ENCODE assay signal across 1 cellular context in the genomic region with DNA sequence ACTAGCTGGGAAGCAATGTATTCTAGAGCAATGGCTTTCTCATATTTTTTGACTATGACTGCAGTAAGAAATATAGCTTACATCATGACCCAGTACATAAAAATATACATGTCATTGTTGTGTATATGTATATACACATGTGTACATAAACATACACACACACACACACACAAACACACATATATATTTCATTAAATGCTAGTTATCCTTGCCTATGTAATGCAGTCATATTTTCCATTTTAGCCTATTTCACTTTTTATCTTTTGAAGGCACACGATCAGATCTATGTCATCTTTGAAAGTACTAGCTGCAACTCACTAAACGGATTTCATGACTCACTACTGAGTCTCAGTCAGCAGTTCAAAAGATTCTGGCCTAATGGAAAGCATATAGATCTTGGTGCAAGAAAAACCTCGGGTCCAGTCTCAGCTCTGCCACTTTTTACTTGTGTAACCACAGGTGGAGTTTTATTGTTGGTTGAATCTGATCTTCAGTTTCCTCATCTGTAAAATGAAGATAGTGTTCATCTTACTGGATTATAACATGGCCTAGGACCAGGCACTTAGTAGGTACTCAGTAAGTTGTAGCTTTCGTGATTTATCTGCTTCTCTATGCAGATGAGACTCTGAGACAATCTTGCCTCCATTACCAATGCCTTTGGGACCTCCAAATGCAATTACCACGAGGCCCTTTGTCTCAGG.
TF ChIP-seq lines count a peak whose summit lies in the region.

No MANE protein-coding gene starts in this region.

TF ChIP-seq in K562, 482 proteins besides CTCF, POLR2A, EP300 and RAD21 (continued from another document and continues in another):
- TF ChIP-seq, protein P1, sequence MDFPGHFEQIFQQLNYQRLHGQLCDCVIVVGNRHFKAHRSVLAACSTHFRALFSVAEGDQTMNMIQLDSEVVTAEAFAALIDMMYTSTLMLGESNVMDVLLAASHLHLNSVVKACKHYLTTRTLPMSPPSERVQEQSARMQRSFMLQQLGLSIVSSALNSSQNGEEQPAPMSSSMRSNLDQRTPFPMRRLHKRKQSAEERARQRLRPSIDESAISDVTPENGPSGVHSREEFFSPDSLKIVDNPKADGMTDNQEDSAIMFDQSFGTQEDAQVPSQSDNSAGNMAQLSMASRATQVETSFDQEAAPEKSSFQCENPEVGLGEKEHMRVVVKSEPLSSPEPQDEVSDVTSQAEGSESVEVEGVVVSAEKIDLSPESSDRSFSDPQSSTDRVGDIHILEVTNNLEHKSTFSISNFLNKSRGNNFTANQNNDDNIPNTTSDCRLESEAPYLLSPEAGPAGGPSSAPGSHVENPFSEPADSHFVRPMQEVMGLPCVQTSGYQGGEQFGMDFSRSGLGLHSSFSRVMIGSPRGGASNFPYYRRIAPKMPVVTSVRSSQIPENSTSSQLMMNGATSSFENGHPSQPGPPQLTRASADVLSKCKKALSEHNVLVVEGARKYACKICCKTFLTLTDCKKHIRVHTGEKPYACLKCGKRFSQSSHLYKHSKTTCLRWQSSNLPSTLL (IDR thresholded peaks at IDR 0.05) = no peak
- TF ChIP-seq ZNF217 (CRISPR knock-in tag; IDR thresholded peaks at IDR 0.05) = no peak
- no peak for TF ChIP-seq CHCHD3 (CRISPR knock-in tag; IDR thresholded peaks at IDR 0.05)
- no peak for TF ChIP-seq HDAC8 (tag; IDR thresholded peaks at IDR 0.05)
- TF ChIP-seq TEAD1 (CRISPR knock-in tag; IDR thresholded peaks at IDR 0.05) = no peak
- no peak for TF ChIP-seq NR2F6 (CRISPR knock-in tag; IDR thresholded peaks at IDR 0.05)
- peak; percentile 72; the same call in 1 of the 2 replicates for TF ChIP-seq MYBL2 (IDR thresholded peaks at IDR 0.05; ENCODE audit: low read depth)
- TF ChIP-seq MYBL2 (CRISPR knock-in tag; IDR thresholded peaks at IDR 0.05; ENCODE audit: borderline replicate concordance) = no peak
- no peak for TF ChIP-seq NFIC (IDR thresholded peaks at IDR 0.05)
- TF ChIP-seq KAT7 (CRISPR knock-in tag; IDR thresholded peaks at IDR 0.05; ENCODE audit: borderline replicate concordance) = no peak
- TF ChIP-seq ZNF695 (CRISPR knock-in tag; IDR thresholded peaks at IDR 0.05) = no peak
- no peak for TF ChIP-seq KLF13 (tag; IDR thresholded peaks at IDR 0.05; ENCODE audit: borderline replicate concordance, low read depth)
- TF ChIP-seq, protein P2, sequence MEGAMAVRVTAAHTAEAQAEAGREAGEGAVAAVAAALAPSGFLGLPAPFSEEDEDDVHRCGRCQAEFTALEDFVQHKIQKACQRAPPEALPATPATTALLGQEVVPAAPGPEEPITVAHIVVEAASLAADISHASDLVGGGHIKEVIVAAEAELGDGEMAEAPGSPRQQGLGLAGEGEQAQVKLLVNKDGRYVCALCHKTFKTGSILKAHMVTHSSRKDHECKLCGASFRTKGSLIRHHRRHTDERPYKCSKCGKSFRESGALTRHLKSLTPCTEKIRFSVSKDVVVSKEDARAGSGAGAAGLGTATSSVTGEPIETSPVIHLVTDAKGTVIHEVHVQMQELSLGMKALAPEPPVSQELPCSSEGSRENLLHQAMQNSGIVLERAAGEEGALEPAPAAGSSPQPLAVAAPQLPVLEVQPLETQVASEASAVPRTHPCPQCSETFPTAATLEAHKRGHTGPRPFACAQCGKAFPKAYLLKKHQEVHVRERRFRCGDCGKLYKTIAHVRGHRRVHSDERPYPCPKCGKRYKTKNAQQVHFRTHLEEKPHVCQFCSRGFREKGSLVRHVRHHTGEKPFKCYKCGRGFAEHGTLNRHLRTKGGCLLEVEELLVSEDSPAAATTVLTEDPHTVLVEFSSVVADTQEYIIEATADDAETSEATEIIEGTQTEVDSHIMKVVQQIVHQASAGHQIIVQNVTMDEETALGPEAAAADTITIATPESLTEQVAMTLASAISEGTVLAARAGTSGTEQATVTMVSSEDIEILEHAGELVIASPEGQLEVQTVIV (CRISPR knock-in tag; IDR thresholded peaks at IDR 0.05; ENCODE audit: borderline replicate concordance) = no peak
- TF ChIP-seq, protein P3, sequence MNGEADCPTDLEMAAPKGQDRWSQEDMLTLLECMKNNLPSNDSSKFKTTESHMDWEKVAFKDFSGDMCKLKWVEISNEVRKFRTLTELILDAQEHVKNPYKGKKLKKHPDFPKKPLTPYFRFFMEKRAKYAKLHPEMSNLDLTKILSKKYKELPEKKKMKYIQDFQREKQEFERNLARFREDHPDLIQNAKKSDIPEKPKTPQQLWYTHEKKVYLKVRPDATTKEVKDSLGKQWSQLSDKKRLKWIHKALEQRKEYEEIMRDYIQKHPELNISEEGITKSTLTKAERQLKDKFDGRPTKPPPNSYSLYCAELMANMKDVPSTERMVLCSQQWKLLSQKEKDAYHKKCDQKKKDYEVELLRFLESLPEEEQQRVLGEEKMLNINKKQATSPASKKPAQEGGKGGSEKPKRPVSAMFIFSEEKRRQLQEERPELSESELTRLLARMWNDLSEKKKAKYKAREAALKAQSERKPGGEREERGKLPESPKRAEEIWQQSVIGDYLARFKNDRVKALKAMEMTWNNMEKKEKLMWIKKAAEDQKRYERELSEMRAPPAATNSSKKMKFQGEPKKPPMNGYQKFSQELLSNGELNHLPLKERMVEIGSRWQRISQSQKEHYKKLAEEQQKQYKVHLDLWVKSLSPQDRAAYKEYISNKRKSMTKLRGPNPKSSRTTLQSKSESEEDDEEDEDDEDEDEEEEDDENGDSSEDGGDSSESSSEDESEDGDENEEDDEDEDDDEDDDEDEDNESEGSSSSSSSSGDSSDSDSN (IDR thresholded peaks at IDR 0.05; ENCODE audit: borderline replicate concordance in 1 of 2, low read depth in 2 of 2, low read length in 2 of 2) = no peak
- TF ChIP-seq, protein P4, sequence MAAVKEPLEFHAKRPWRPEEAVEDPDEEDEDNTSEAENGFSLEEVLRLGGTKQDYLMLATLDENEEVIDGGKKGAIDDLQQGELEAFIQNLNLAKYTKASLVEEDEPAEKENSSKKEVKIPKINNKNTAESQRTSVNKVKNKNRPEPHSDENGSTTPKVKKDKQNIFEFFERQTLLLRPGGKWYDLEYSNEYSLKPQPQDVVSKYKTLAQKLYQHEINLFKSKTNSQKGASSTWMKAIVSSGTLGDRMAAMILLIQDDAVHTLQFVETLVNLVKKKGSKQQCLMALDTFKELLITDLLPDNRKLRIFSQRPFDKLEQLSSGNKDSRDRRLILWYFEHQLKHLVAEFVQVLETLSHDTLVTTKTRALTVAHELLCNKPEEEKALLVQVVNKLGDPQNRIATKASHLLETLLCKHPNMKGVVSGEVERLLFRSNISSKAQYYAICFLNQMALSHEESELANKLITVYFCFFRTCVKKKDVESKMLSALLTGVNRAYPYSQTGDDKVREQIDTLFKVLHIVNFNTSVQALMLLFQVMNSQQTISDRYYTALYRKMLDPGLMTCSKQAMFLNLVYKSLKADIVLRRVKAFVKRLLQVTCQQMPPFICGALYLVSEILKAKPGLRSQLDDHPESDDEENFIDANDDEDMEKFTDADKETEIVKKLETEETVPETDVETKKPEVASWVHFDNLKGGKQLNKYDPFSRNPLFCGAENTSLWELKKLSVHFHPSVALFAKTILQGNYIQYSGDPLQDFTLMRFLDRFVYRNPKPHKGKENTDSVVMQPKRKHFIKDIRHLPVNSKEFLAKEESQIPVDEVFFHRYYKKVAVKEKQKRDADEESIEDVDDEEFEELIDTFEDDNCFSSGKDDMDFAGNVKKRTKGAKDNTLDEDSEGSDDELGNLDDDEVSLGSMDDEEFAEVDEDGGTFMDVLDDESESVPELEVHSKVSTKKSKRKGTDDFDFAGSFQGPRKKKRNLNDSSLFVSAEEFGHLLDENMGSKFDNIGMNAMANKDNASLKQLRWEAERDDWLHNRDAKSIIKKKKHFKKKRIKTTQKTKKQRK (IDR thresholded peaks at IDR 0.05; ENCODE audit: borderline replicate concordance, low read depth, low read length) = no peak
- peak; percentile 45; the same call in 1 of the 2 replicates for TF ChIP-seq EP400 (IDR thresholded peaks at IDR 0.05)
- TF ChIP-seq PRPF4 (IDR thresholded peaks at IDR 0.05; ENCODE audit: insufficient read depth, low read depth, low read length, poor library complexity, severe bottlenecking) = no peak
- TF ChIP-seq, protein P5, sequence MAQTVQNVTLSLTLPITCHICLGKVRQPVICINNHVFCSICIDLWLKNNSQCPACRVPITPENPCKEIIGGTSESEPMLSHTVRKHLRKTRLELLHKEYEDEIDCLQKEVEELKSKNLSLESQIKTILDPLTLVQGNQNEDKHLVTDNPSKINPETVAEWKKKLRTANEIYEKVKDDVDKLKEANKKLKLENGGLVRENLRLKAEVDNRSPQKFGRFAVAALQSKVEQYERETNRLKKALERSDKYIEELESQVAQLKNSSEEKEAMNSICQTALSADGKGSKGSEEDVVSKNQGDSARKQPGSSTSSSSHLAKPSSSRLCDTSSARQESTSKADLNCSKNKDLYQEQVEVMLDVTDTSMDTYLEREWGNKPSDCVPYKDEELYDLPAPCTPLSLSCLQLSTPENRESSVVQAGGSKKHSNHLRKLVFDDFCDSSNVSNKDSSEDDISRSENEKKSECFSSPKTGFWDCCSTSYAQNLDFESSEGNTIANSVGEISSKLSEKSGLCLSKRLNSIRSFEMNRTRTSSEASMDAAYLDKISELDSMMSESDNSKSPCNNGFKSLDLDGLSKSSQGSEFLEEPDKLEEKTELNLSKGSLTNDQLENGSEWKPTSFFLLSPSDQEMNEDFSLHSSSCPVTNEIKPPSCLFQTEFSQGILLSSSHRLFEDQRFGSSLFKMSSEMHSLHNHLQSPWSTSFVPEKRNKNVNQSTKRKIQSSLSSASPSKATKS (CRISPR knock-in tag; IDR thresholded peaks at IDR 0.05) = no peak
- TF ChIP-seq, protein P6, sequence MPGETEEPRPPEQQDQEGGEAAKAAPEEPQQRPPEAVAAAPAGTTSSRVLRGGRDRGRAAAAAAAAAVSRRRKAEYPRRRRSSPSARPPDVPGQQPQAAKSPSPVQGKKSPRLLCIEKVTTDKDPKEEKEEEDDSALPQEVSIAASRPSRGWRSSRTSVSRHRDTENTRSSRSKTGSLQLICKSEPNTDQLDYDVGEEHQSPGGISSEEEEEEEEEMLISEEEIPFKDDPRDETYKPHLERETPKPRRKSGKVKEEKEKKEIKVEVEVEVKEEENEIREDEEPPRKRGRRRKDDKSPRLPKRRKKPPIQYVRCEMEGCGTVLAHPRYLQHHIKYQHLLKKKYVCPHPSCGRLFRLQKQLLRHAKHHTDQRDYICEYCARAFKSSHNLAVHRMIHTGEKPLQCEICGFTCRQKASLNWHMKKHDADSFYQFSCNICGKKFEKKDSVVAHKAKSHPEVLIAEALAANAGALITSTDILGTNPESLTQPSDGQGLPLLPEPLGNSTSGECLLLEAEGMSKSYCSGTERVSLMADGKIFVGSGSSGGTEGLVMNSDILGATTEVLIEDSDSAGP (CRISPR knock-in tag; IDR thresholded peaks at IDR 0.05) = no peak
- no peak for TF ChIP-seq MEF2A (IDR thresholded peaks at IDR 0.05; ENCODE audit: control insufficient read depth, low read depth, low read length)
- TF ChIP-seq ASH1L (IDR thresholded peaks at IDR 0.05; ENCODE audit: borderline replicate concordance, low read depth, partially characterized antibody) = no peak
- TF ChIP-seq RBFOX2 (IDR thresholded peaks at IDR 0.05; ENCODE audit: low read depth, low read length) = no peak
- no peak for TF ChIP-seq RBM15 (IDR thresholded peaks at IDR 0.05; ENCODE audit: insufficient read depth, low read length)
- TF ChIP-seq SMARCE1 (IDR thresholded peaks at IDR 0.05) = peak; percentile 99
- TF ChIP-seq, protein P7, sequence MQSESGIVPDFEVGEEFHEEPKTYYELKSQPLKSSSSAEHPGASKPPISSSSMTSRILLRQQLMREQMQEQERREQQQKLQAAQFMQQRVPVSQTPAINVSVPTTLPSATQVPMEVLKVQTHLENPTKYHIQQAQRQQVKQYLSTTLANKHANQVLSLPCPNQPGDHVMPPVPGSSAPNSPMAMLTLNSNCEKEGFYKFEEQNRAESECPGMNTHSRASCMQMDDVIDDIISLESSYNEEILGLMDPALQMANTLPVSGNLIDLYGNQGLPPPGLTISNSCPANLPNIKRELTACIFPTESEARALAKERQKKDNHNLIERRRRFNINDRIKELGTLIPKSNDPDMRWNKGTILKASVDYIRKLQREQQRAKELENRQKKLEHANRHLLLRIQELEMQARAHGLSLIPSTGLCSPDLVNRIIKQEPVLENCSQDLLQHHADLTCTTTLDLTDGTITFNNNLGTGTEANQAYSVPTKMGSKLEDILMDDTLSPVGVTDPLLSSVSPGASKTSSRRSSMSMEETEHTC (IDR thresholded peaks at IDR 0.05) = no peak; the same call in 1 of the 2 replicates
- TF ChIP-seq, protein P8, sequence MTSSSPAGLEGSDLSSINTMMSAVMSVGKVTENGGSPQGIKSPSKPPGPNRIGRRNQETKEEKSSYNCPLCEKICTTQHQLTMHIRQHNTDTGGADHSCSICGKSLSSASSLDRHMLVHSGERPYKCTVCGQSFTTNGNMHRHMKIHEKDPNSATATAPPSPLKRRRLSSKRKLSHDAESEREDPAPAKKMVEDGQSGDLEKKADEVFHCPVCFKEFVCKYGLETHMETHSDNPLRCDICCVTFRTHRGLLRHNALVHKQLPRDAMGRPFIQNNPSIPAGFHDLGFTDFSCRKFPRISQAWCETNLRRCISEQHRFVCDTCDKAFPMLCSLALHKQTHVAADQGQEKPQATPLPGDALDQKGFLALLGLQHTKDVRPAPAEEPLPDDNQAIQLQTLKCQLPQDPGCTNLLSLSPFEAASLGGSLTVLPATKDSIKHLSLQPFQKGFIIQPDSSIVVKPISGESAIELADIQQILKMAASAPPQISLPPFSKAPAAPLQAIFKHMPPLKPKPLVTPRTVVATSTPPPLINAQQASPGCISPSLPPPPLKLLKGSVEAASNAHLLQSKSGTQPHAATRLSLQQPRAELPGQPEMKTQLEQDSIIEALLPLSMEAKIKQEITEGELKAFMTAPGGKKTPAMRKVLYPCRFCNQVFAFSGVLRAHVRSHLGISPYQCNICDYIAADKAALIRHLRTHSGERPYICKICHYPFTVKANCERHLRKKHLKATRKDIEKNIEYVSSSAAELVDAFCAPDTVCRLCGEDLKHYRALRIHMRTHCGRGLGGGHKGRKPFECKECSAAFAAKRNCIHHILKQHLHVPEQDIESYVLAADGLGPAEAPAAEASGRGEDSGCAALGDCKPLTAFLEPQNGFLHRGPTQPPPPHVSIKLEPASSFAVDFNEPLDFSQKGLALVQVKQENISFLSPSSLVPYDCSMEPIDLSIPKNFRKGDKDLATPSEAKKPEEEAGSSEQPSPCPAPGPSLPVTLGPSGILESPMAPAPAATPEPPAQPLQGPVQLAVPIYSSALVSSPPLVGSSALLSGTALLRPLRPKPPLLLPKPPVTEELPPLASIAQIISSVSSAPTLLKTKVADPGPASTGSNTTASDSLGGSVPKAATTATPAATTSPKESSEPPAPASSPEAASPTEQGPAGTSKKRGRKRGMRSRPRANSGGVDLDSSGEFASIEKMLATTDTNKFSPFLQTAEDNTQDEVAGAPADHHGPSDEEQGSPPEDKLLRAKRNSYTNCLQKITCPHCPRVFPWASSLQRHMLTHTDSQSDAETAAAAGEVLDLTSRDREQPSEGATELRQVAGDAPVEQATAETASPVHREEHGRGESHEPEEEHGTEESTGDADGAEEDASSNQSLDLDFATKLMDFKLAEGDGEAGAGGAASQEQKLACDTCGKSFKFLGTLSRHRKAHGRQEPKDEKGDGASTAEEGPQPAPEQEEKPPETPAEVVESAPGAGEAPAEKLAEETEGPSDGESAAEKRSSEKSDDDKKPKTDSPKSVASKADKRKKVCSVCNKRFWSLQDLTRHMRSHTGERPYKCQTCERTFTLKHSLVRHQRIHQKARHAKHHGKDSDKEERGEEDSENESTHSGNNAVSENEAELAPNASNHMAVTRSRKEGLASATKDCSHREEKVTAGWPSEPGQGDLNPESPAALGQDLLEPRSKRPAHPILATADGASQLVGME (CRISPR knock-in tag; IDR thresholded peaks at IDR 0.05) = no peak
- TF ChIP-seq HLTF (IDR thresholded peaks at IDR 0.05) = no peak
- TF ChIP-seq, protein P9, sequence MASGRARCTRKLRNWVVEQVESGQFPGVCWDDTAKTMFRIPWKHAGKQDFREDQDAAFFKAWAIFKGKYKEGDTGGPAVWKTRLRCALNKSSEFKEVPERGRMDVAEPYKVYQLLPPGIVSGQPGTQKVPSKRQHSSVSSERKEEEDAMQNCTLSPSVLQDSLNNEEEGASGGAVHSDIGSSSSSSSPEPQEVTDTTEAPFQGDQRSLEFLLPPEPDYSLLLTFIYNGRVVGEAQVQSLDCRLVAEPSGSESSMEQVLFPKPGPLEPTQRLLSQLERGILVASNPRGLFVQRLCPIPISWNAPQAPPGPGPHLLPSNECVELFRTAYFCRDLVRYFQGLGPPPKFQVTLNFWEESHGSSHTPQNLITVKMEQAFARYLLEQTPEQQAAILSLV (tag; IDR thresholded peaks at IDR 0.05) = no peak
